8 cellular contexts compared by ENCODE assay signal in the genomic region with DNA sequence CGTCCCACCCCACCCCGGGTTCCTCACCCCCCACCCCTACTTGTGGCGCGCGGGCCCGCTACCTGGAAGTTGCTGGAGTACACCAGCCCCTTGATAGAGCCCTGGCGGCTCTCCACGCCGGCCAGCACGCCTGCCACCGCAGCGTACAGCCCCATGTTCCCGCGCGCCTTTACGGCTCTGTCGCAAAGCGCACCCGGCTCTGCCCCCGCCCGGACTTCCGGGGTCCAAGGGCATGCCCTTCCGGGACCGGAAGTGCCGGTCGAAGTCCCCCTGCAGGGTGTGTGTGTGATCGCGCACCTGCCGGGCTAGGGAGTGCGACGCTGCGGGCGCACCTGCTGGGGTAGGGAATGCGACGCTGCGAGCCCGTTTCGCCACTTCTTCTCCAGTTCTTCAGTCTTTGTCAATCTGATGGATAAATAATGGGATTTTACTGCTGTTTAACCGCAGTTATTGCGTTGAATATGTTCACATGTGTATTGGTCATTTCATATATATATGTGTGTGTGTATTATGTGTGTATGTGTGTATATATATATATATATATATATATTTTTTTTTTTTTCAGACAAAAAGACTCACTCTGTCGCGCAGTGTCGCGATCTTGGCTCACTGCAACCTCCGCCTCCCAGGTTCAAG. TPM values are rescaled to one million over a fixed set of nuclear protein-coding genes. Genes with fewer than 3 reads are reported as not detected.
DNase-seq lines count a peak whose midpoint lies in the region; ATAC-seq, FAIRE-seq and TF ChIP-seq lines count a peak whose summit lies in the region.
"Not testable (repeated sequence)": the region's sequence is repeated elsewhere in the genome, so short reads cannot be mapped to it uniquely, and the experiment has no call there.

No MANE protein-coding gene starts in this region.

- not testable (repeated sequence) for H3K9me3 Mint-ChIP-seq in activated CD8-positive, alpha-beta T cell treated with anti-CD3 and anti-CD28 coated beads for 36 hours; stimulated activated naive CD8-positive, alpha-beta T cell treated with anti-CD3 and anti-CD28 coated beads, Interleukin-15, Interleukin-2, amounts not matched to agents 100 ng/mL and 50 ng/mL, for 24 hours

- H3K27me3 Mint-ChIP-seq in activated CD8-positive, alpha-beta T cell treated with anti-CD3 and anti-CD28 coated beads for 36 hours; stimulated activated naive CD8-positive, alpha-beta T cell treated with anti-CD3 and anti-CD28 coated beads, Interleukin-15, Interleukin-2, amounts not matched to agents 100 ng/mL and 50 ng/mL, for 24 hours: not testable (repeated sequence)

- not testable (repeated sequence) for H3K4me1 Mint-ChIP-seq in activated CD8-positive, alpha-beta T cell treated with anti-CD3 and anti-CD28 coated beads for 36 hours (ENCODE audit: low read depth); stimulated activated naive CD8-positive, alpha-beta T cell treated with anti-CD3 and anti-CD28 coated beads, Interleukin-15, Interleukin-2, amounts not matched to agents 100 ng/mL and 50 ng/mL, for 24 hours (ENCODE audit: low read depth)

- peak overlapping the region; percentile 66 for H3K4me3 Mint-ChIP-seq in activated CD8-positive, alpha-beta T cell treated with anti-CD3 and anti-CD28 coated beads for 36 hours
- H3K4me3 Mint-ChIP-seq in stimulated activated naive CD8-positive, alpha-beta T cell treated with anti-CD3 and anti-CD28 coated beads, Interleukin-15, Interleukin-2, amounts not matched to agents 100 ng/mL and 50 ng/mL, for 24 hours = peak overlapping the region; percentile 77

- H3K27ac ChIP-seq in HUES6 (ENCODE audit: low read depth, low read length); effector memory CD4-positive, alpha-beta T cell (ENCODE audit: insufficient read depth, low read length, poor library complexity, severe bottlenecking); lung (ENCODE audit: low read depth in 1 of 2, low read length in 1 of 2): not testable (repeated sequence)

- peak; percentile 15 for FAIRE-seq in G401.6 (lab: Jason Lieb, UNC)

- TF ChIP-seq CTCF in activated CD8-positive, alpha-beta T cell treated with anti-CD3 and anti-CD28 coated beads for 36 hours (IDR thresholded peaks at IDR 0.05); lung (IDR thresholded peaks at IDR 0.05; ENCODE audit: control extremely low read depth, extremely low read depth): not testable (repeated sequence)

- CTCF ChIA-PET in activated CD8-positive, alpha-beta T cell treated with anti-CD3 and anti-CD28 coated beads for 36 hours (lab: Charles Lee) = not testable (repeated sequence)

- peak overlapping the region; percentile 72 for H3K27ac Mint-ChIP-seq in activated CD8-positive, alpha-beta T cell treated with anti-CD3 and anti-CD28 coated beads for 36 hours
- H3K27ac Mint-ChIP-seq in stimulated activated naive CD8-positive, alpha-beta T cell treated with anti-CD3 and anti-CD28 coated beads, Interleukin-15, Interleukin-2, amounts not matched to agents 100 ng/mL and 50 ng/mL, for 24 hours = peak overlapping the region; percentile 75

- 0 out of 2 replicates have a peak overlapping the region, but pooled peaks have one; percentile 29 for H3K4me3 ChIP-seq in HUES6 (ENCODE audit: low read depth, low read length)
- H3K4me3 ChIP-seq in effector memory CD4-positive, alpha-beta T cell (ENCODE audit: insufficient read depth, low read depth, low read length, poor library complexity, severe bottlenecking); lung: not testable (repeated sequence)

- not testable (repeated sequence) for H3K9me3 ChIP-seq in HUES6 (ENCODE audit: control insufficient read depth, insufficient read depth, low read depth, low read length); effector memory CD4-positive, alpha-beta T cell (ENCODE audit: control insufficient read depth, low read length); lung (ENCODE audit: control insufficient read depth in 2 of 2, insufficient read depth in 1 of 2, low read length in 1 of 2)

- not testable (repeated sequence) for H3K36me3 ChIP-seq in HUES6 (ENCODE audit: control insufficient read depth, insufficient read depth, low read length); effector memory CD4-positive, alpha-beta T cell (ENCODE audit: control insufficient read depth, insufficient read depth, low read length); lung (ENCODE audit: control insufficient read depth in 2 of 2, insufficient read depth in 2 of 2, low read length in 2 of 2)

- not testable (repeated sequence) for H3K27me3 ChIP-seq in HUES6 (ENCODE audit: control insufficient read depth, insufficient read depth, low read length); effector memory CD4-positive, alpha-beta T cell (replicated peaks; ENCODE audit: control insufficient read depth, insufficient read depth, low read length, poor library complexity, severe bottlenecking); lung (ENCODE audit: control insufficient read depth, insufficient read depth)

- not testable (repeated sequence) for H3K36me3 Mint-ChIP-seq in activated CD8-positive, alpha-beta T cell treated with anti-CD3 and anti-CD28 coated beads for 36 hours (ENCODE audit: low read depth); stimulated activated naive CD8-positive, alpha-beta T cell treated with anti-CD3 and anti-CD28 coated beads, Interleukin-15, Interleukin-2, amounts not matched to agents 100 ng/mL and 50 ng/mL, for 24 hours (ENCODE audit: low read depth)

- DNase-seq in activated CD8-positive, alpha-beta T cell treated with anti-CD3 and anti-CD28 coated beads for 36 hours = peak; percentile 18
- peak in 2 of 3 donors; percentile 6 to 17 for DNase-seq in effector memory CD4-positive, alpha-beta T cell
- not testable (repeated sequence) for DNase-seq in lung (ENCODE audit: low spot score)

- not testable (repeated sequence) for H3K4me1 ChIP-seq in HUES6 (ENCODE audit: control insufficient read depth, insufficient read depth, low read length); effector memory CD4-positive, alpha-beta T cell (ENCODE audit: control insufficient read depth, insufficient read depth, low read length, poor library complexity, severe bottlenecking); lung (ENCODE audit: control insufficient read depth in 2 of 2, insufficient read depth in 2 of 2, low read length in 2 of 2)

- intact Hi-C loops in activated CD8-positive, alpha-beta T cell treated with anti-CD3 and anti-CD28 coated beads for 36 hours (cut with micrococcal nuclease) = not testable (repeated sequence)

- WGBS in lung, 2 donors = 0 to 8% methylated on average over 6 to 15 of the region's 45 CpGs

- peak; percentile 88 for ATAC-seq in GM19463 (IDR thresholded peaks at IDR 0.05; ENCODE audit: unreplicated experiment)
- peak; percentile 80 for ATAC-seq in HG02884 (IDR thresholded peaks at IDR 0.05; ENCODE audit: unreplicated experiment)
- ATAC-seq in activated CD8-positive, alpha-beta T cell treated with anti-CD3 and anti-CD28 coated beads for 36 hours = peak; percentile 94
- peak; percentile 98 for ATAC-seq in lung (ENCODE audit: insufficient read depth, low FRiP score)

- POLR2A ChIA-PET in activated CD8-positive, alpha-beta T cell treated with anti-CD3 and anti-CD28 coated beads for 36 hours (lab: Charles Lee) = not testable (repeated sequence)

- H3K9ac ChIP-seq in HUES6 (ENCODE audit: low read length) = not testable (repeated sequence)

RNA-seq across cellular contexts. Expression of a gene that starts 14.6 kb away (rescaled TPM):
- not detected for total RNA-seq in activated CD8-positive, alpha-beta T cell treated with anti-CD3 and anti-CD28 coated beads for 36 hours
- 1 to 10 TPM in 1 of 2 donors, not detected in 1; 1.5 TPM for total RNA-seq in lung
- polyA plus RNA-seq in lung = under 1 TPM; 0.37 to 0.53 TPM

RNA-seq across cellular contexts. Expression of a gene that starts 29.8 kb away (rescaled TPM):
- total RNA-seq in activated CD8-positive, alpha-beta T cell treated with anti-CD3 and anti-CD28 coated beads for 36 hours = 10 to 100 TPM; 72.6 to 73.6 TPM
- 10 to 100 TPM; 15.4 to 38.0 TPM for total RNA-seq in lung
- 10 to 100 TPM; 14.5 to 17.7 TPM for polyA plus RNA-seq in lung
